In the genomic region with DNA sequence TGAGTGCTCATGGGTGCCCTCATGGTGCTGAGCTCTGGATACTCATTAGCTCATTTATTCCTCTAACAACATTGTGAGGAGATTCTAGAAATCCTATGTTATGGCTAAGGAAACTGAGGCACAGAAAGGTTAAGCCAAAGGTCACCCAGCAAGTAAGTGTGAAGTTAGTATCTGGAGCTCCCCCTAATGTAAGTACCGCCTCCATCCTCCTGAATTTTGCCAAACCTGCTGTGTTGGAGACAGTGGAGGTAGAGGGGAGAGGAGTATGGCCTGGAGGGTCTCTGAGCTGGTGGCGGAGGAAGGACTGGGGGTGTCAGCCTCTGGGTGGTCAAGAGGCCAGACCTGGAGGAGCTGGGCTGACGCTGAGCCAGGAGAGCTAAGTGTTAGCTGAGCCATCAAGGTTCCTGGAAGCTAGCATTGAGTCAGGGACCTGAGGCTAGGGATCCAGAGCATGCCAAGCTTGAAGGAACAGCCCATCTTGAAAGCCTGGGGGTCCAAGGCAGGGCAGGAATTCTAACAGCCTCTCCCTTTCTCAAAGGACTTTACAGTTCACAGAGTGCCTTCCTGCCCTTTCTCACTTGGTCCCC, we compare ENCODE assay signal across 8 cellular contexts.
DNase-seq lines count a peak whose midpoint lies in the region; ATAC-seq and TF ChIP-seq lines count a peak whose summit lies in the region.

No MANE protein-coding gene starts in this region.

- no peaks in the 10 kb centered on the region for H3K9me2 ChIP-seq in SK-N-SH

- H3K9me3 ChIP-seq in SK-N-SH, result no peaks in the 10 kb centered on the region
- no peaks in the 10 kb centered on the region for H3K9me3 ChIP-seq in smooth muscle cell (replicated peaks; ENCODE audit: low read depth)

- H3K9ac ChIP-seq in SK-N-SH (peak overlapping the region; percentile 30; the same call in 1 of the 2 replicates), smooth muscle cell (ENCODE audit: low read depth) (peak overlapping the region; percentile 7)

- H3K36me3 ChIP-seq in SK-N-SH (replicated peaks in 1 of 2; ENCODE audit: control insufficient read depth in 1 of 2, insufficient read depth in 2 of 2, low read length in 1 of 2) (no peaks in the 10 kb centered on the region), smooth muscle cell (ENCODE audit: low read depth) (no peaks in the 10 kb centered on the region)

- no peak for TF ChIP-seq RAD21 in SK-N-SH (IDR thresholded peaks at IDR 0.05; ENCODE audit: low read length)

- H4K20me1 ChIP-seq in SK-N-SH (ENCODE audit: insufficient read depth), result no peaks in the 10 kb centered on the region
- peaks cover 6% of the 10 kb centered on the region for H4K20me1 ChIP-seq in smooth muscle cell (ENCODE audit: low read depth)

- WGBS in SK-N-SH (ENCODE audit: low lambda C conversion rate), result 79% methylated on average over 3 of the region's 3 CpGs
- 75% methylated on average over 3 of the region's 3 CpGs for WGBS in smooth muscle cell (ENCODE audit: low lambda C conversion rate)

- H3K27me3 ChIP-seq in SK-N-SH (ENCODE audit: insufficient read depth) (no peaks in the 10 kb centered on the region), smooth muscle cell (ENCODE audit: low read depth) (no peaks in the 10 kb centered on the region)

- no peak for TF ChIP-seq EP300 in SK-N-SH (IDR thresholded peaks at IDR 0.05; ENCODE audit: borderline replicate concordance in 1 of 2, low read depth in 1 of 2, low read length in 1 of 2)

- TF ChIP-seq CTCF in SK-N-SH (IDR thresholded peaks at IDR 0.05), result no peak
- TF ChIP-seq CTCF in epithelial cell of proximal tubule (conservative IDR thresholded peaks at IDR 0.05; ENCODE audit: low read depth, low read length), result peak; percentile 25
- TF ChIP-seq CTCF in smooth muscle cell (IDR thresholded peaks at IDR 0.05; ENCODE audit: borderline replicate concordance, insufficient read depth, poor library complexity, severe bottlenecking), result no peak

- no peak overlapping the region; the same call in 1 of the 2 replicates for H2AFZ ChIP-seq in SK-N-SH (ENCODE audit: low read depth)
- H2AFZ ChIP-seq in smooth muscle cell (ENCODE audit: low read depth), result no peak overlapping the region

- POLR2A ChIA-PET in SK-N-SH (lab: Yijun Ruan, JAX), result no interaction called here

- peaks cover 32 to 50% of the 10 kb centered on the region in 2 experiments for H3K4me1 ChIP-seq in SK-N-SH (ENCODE audit: control insufficient read depth in 1 of 2, insufficient read depth in 2 of 2, low read depth in 1 of 2, low read length in 1 of 2)
- peaks cover 12% of the 10 kb centered on the region for H3K4me1 ChIP-seq in smooth muscle cell (ENCODE audit: low read depth)

- DNase-seq in SK-N-SH, result no peak
- no peak for DNase-seq in epithelial cell of proximal tubule (ENCODE audit: low read depth)
- DNase-seq in smooth muscle cell (lab: John Stamatoyannopoulos, UW; ENCODE audit: unreplicated experiment), result no peak
- no peak for DNase-seq in NCI-H1417 (lab: John Stamatoyannopoulos, UW)
- DNase-seq in NCI-H524 treated with DMSO at 0.1 percent for 48 hours (lab: John Stamatoyannopoulos, UW), result no peak

- H3F3A ChIP-seq in SK-N-SH (replicated peaks; ENCODE audit: insufficient read depth) (peaks cover 16% of the 10 kb centered on the region), smooth muscle cell (ENCODE audit: low read depth) (peaks cover 22% of the 10 kb centered on the region)

- CTCF ChIA-PET in SK-N-SH (lab: Yijun Ruan, JAX), result interaction anchor here (0.7 to 44.7 kb wide), 13 partner anchors 8 to 171 kb away, joined by 3 to 1335 read pairs (median 4); a partner anchor contains a TSS

- H3K4me3 ChIP-seq in SK-N-SH (ENCODE audit: low read depth in 2 of 2, low read length in 1 of 2) (no peak overlapping the region), epithelial cell of proximal tubule (ENCODE audit: low read depth, low read length) (no peak overlapping the region), smooth muscle cell (no peak overlapping the region)

- peak; percentile 0 for ATAC-seq in GM18511 (IDR thresholded peaks at IDR 0.05; ENCODE audit: unreplicated experiment)
- no peak for ATAC-seq in GM21390 (IDR thresholded peaks at IDR 0.05; ENCODE audit: unreplicated experiment)
- no peak for ATAC-seq in HG02623 (IDR thresholded peaks at IDR 0.05; ENCODE audit: unreplicated experiment)

- no peaks in the 10 kb centered on the region for H3K79me2 ChIP-seq in SK-N-SH (ENCODE audit: insufficient read depth)
- H3K79me2 ChIP-seq in smooth muscle cell (ENCODE audit: low read depth), result peaks cover 23% of the 10 kb centered on the region

- H3K27ac ChIP-seq in SK-N-SH (ENCODE audit: low read depth in 2 of 2, low read length in 1 of 2) (peak overlapping the region; percentile 87 to 90), smooth muscle cell (ENCODE audit: low read depth) (peak overlapping the region; percentile 75)

- H3K4me2 ChIP-seq in SK-N-SH (peak overlapping the region; percentile 58), smooth muscle cell (peak overlapping the region; percentile 30)

TF ChIP-seq in SK-N-SH, 30 proteins besides CTCF, POLR2A, EP300 and RAD21:
- no peak for TF ChIP-seq GATA2 (CRISPR knock-in tag; IDR thresholded peaks at IDR 0.05)
- TF ChIP-seq MXI1 (IDR thresholded peaks at IDR 0.05; ENCODE audit: low read depth, low read length), result no peak
- TF ChIP-seq, protein P1, sequence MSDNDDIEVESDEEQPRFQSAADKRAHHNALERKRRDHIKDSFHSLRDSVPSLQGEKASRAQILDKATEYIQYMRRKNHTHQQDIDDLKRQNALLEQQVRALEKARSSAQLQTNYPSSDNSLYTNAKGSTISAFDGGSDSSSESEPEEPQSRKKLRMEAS (IDR thresholded peaks at IDR 0.05; ENCODE audit: low read depth), result no peak
- no peak for TF ChIP-seq FOSL2 (IDR thresholded peaks at IDR 0.05; ENCODE audit: borderline replicate concordance, low read depth)
- TF ChIP-seq TEAD4 (IDR thresholded peaks at IDR 0.05; ENCODE audit: borderline replicate concordance, insufficient read depth), result no peak
- TF ChIP-seq TAF1 (IDR thresholded peaks at IDR 0.05; ENCODE audit: borderline replicate concordance, low read depth, low read length), result no peak
- TF ChIP-seq FOXJ3 (CRISPR knock-in tag; IDR thresholded peaks at IDR 0.05), result no peak
- no peak for TF ChIP-seq YY1 (IDR thresholded peaks at IDR 0.05; ENCODE audit: low read depth)
- TF ChIP-seq, protein P2, sequence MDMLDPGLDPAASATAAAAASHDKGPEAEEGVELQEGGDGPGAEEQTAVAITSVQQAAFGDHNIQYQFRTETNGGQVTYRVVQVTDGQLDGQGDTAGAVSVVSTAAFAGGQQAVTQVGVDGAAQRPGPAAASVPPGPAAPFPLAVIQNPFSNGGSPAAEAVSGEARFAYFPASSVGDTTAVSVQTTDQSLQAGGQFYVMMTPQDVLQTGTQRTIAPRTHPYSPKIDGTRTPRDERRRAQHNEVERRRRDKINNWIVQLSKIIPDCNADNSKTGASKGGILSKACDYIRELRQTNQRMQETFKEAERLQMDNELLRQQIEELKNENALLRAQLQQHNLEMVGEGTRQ (IDR thresholded peaks at IDR 0.05; ENCODE audit: borderline replicate concordance, low read depth, low read length), result no peak
- TF ChIP-seq GABPA (IDR thresholded peaks at IDR 0.05; ENCODE audit: low read depth), result no peak
- TF ChIP-seq FOXM1 (IDR thresholded peaks at IDR 0.05; ENCODE audit: low read depth), result no peak
- TF ChIP-seq RXRA (IDR thresholded peaks at IDR 0.05; ENCODE audit: borderline replicate concordance, low read depth), result no peak
- TF ChIP-seq EZH2phosphoT487 (IDR thresholded peaks at IDR 0.05; ENCODE audit: borderline replicate concordance, low read depth), result no peak
